Comparison of ENCODE assay signal across 21 cellular contexts in the genomic region with DNA sequence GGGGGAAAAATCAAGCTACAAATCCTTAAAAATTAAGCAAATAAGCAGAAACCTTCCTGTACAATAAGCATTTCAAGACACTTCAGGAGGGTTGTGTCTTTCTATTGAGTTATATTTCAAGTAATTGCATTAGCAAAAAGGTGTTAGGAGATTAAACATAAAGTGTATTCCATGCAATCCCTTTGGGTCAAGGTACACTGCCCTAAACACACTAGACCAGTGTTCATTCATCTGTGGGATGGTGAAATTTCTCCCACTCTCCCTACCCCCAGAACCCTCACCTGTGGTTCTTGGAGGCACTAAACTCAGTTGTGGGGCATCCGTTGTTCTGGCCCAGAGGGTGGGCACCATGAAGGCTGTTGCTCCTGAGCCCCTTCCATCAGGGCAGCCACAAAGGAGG.
"Had no signal": no experiment of that assay in that cellular context is flagged by ENCODE, and none has a peak within 500 bp of the region (broad histone marks: within the 10 kb centered on the region; RNA-seq: fewer than 3 reads in every experiment).

No MANE protein-coding gene starts in this region.

- H3K27ac Mint-ChIP-seq: endodermal cell; immature natural killer cell; natural killer cell; neural progenitor cell; stimulated activated memory B cell treated with anti-CD40 and anti-IgM and Interleukin-4, amounts not matched to agents 10 μg/mL and 1 μg/mL and 100 μg/mL, for 72 hours; stimulated activated naive CD8-positive, alpha-beta T cell treated with anti-CD3 and anti-CD28 coated beads, Interleukin-15, Interleukin-2, amounts not matched to agents 100 ng/mL and 50 ng/mL, for 24 hours had no signal

- H3K27ac ChIP-seq: coronary artery, foreskin keratinocyte, neural progenitor cell, psoas muscle, spleen, testis, transverse colon had no signal

- H3K36me3 Mint-ChIP-seq: immature natural killer cell; natural killer cell; neural progenitor cell; stimulated activated memory B cell treated with anti-CD40 and anti-IgM and Interleukin-4, amounts not matched to agents 10 μg/mL and 1 μg/mL and 100 μg/mL, for 72 hours had no signal

- H3K4me2 ChIP-seq: neural progenitor cell had no signal

- H3K9me3 ChIP-seq: psoas muscle, spleen, testis, transverse colon had no signal

- H3K4me3 ChIP-seq: coronary artery, neural progenitor cell, psoas muscle, spleen, testis, transverse colon had no signal

- H3K27me3 Mint-ChIP-seq: stimulated activated memory B cell treated with anti-CD40 and anti-IgM and Interleukin-4, amounts not matched to agents 10 μg/mL and 1 μg/mL and 100 μg/mL, for 72 hours; stimulated activated naive CD8-positive, alpha-beta T cell treated with anti-CD3 and anti-CD28 coated beads, Interleukin-15, Interleukin-2, amounts not matched to agents 100 ng/mL and 50 ng/mL, for 24 hours had no signal

- ATAC-seq: foreskin keratinocyte; left ventricle myocardium superior; natural killer cell; psoas muscle; sciatic nerve; stimulated activated memory B cell treated with anti-CD40 and anti-IgM and Interleukin-4, amounts not matched to agents 10 μg/mL and 1 μg/mL and 100 μg/mL, for 72 hours had no signal

- H3K9ac ChIP-seq: neural progenitor cell had no signal

- H2AFZ ChIP-seq: neural progenitor cell had no signal

- H3K27me3 ChIP-seq: foreskin keratinocyte, neural progenitor cell, spleen, testis, transverse colon had no signal

- DNase-seq: effector CD4-positive, alpha-beta T cell; endodermal cell; erythroblast; foreskin keratinocyte; immature natural killer cell; left ventricle myocardium superior; natural killer cell; occipital lobe; psoas muscle; retina; spleen; stimulated activated CD4-positive, alpha-beta T cell treated with anti-CD3 and anti-CD28 coated beads, Interleukin-15, amount 100 ng/mL, for 24 hours; stimulated activated CD4-positive, alpha-beta T cell treated with anti-CD3 and anti-CD28 coated beads, Interleukin-1b, Interleukin-23, amount 100 ng/mL, for 48 hours; stimulated activated CD4-positive, alpha-beta T cell treated with anti-CD3 and anti-CD28 coated beads, Interleukin-4, amount 100 ng/mL, for 24 hours; testis; transverse colon had no signal

- H3K9me3 Mint-ChIP-seq: endodermal cell; immature natural killer cell; natural killer cell; neural progenitor cell; stimulated activated memory B cell treated with anti-CD40 and anti-IgM and Interleukin-4, amounts not matched to agents 10 μg/mL and 1 μg/mL and 100 μg/mL, for 72 hours; stimulated activated naive CD8-positive, alpha-beta T cell treated with anti-CD3 and anti-CD28 coated beads, Interleukin-15, Interleukin-2, amounts not matched to agents 100 ng/mL and 50 ng/mL, for 24 hours had no signal

- H3K4me1 ChIP-seq: neural progenitor cell had no signal

- H3K4me3 Mint-ChIP-seq: endodermal cell; immature natural killer cell; natural killer cell; neural progenitor cell; stimulated activated memory B cell treated with anti-CD40 and anti-IgM and Interleukin-4, amounts not matched to agents 10 μg/mL and 1 μg/mL and 100 μg/mL, for 72 hours; stimulated activated naive CD8-positive, alpha-beta T cell treated with anti-CD3 and anti-CD28 coated beads, Interleukin-15, Interleukin-2, amounts not matched to agents 100 ng/mL and 50 ng/mL, for 24 hours had no signal

- H3K36me3 ChIP-seq: neural progenitor cell, spleen, transverse colon had no signal
